Comparison of ENCODE assay signal across 1 cellular context in the genomic region with DNA sequence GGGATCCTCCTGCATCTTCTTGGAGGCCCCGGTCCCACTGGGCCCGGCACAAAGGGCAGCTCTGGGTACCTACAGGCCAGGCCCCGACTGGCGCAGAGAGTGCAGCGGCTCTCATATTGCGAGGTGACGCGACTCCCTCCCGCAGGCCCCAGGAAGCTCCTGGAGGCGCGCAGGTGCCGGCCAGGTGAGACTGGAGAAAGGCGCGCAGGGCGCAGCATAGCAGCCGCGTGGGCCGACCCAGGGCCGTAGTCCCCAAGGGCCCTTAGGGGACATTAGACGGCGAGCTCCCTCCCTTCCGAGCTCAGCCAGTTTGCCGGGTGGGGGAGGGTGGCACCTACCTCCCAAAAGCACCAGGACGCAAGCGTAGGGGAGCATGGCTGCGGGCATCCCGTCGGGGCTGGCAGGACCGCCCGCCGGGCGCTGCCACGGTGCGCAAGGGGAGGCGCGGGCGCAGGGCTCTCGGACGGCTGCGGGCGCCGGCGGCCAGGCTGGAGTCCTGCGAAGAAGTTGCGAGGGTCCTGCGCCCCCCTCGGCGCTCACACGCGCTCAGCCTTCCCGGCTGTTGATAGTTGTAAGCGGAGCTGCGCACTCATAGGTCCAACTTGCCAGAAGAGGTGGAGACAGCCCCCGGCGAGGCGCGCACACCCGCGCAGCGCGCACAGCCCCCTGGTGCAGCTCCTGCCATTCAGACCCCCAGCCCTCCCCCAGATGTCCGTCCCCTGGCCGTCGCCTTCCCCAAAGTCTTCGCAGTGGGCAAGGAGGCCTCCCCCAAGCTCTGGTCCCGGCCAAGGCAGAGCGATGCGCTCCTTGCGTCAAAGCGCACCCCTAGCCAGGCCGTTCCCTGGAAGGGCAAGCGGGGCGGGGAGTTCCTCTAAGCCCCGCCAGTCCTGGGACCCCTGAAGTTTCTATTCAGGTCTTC.
TF ChIP-seq lines count a peak whose summit lies in the region.

No MANE protein-coding gene starts in this region.

TF ChIP-seq in WTC11, 78 proteins besides CTCF, POLR2A, EP300 and RAD21 (continued from another document):
- TF ChIP-seq, protein P1, sequence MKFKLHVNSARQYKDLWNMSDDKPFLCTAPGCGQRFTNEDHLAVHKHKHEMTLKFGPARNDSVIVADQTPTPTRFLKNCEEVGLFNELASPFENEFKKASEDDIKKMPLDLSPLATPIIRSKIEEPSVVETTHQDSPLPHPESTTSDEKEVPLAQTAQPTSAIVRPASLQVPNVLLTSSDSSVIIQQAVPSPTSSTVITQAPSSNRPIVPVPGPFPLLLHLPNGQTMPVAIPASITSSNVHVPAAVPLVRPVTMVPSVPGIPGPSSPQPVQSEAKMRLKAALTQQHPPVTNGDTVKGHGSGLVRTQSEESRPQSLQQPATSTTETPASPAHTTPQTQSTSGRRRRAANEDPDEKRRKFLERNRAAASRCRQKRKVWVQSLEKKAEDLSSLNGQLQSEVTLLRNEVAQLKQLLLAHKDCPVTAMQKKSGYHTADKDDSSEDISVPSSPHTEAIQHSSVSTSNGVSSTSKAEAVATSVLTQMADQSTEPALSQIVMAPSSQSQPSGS (CRISPR knock-in tag; IDR thresholded peaks at IDR 0.05; ENCODE audit: borderline replicate concordance, low read depth), result no peak
- TF ChIP-seq E2F4 (CRISPR knock-in tag; IDR thresholded peaks at IDR 0.05; ENCODE audit: borderline replicate concordance, low read depth), result 0 out of 2 replicates have a peak, but pooled peaks have one; percentile 30
- TF ChIP-seq, protein P2, sequence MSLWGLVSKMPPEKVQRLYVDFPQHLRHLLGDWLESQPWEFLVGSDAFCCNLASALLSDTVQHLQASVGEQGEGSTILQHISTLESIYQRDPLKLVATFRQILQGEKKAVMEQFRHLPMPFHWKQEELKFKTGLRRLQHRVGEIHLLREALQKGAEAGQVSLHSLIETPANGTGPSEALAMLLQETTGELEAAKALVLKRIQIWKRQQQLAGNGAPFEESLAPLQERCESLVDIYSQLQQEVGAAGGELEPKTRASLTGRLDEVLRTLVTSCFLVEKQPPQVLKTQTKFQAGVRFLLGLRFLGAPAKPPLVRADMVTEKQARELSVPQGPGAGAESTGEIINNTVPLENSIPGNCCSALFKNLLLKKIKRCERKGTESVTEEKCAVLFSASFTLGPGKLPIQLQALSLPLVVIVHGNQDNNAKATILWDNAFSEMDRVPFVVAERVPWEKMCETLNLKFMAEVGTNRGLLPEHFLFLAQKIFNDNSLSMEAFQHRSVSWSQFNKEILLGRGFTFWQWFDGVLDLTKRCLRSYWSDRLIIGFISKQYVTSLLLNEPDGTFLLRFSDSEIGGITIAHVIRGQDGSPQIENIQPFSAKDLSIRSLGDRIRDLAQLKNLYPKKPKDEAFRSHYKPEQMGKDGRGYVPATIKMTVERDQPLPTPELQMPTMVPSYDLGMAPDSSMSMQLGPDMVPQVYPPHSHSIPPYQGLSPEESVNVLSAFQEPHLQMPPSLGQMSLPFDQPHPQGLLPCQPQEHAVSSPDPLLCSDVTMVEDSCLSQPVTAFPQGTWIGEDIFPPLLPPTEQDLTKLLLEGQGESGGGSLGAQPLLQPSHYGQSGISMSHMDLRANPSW (CRISPR knock-in tag; conservative IDR thresholded peaks at IDR 0.05; ENCODE audit: low read depth), result no peak
- TF ChIP-seq ZBTB21 (CRISPR knock-in tag; IDR thresholded peaks at IDR 0.05; ENCODE audit: borderline replicate concordance), result no peak
- TF ChIP-seq, protein P3, sequence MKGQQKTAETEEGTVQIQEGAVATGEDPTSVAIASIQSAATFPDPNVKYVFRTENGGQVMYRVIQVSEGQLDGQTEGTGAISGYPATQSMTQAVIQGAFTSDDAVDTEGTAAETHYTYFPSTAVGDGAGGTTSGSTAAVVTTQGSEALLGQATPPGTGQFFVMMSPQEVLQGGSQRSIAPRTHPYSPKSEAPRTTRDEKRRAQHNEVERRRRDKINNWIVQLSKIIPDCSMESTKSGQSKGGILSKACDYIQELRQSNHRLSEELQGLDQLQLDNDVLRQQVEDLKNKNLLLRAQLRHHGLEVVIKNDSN (CRISPR knock-in tag; IDR thresholded peaks at IDR 0.05), result no peak
- peak; percentile 80 for TF ChIP-seq FOXK1 (CRISPR knock-in tag; IDR thresholded peaks at IDR 0.05)
- no peak for TF ChIP-seq ZMAT4 (CRISPR knock-in tag; IDR thresholded peaks at IDR 0.05)
- TF ChIP-seq OVOL2 (CRISPR knock-in tag; IDR thresholded peaks at IDR 0.05; ENCODE audit: borderline replicate concordance), result no peak
- no peak for TF ChIP-seq GRHL2 (CRISPR knock-in tag; IDR thresholded peaks at IDR 0.05; ENCODE audit: insufficient replicate concordance, severe bottlenecking)
- 0 out of 2 replicates have a peak, but pooled peaks have one; percentile 24 for TF ChIP-seq ZNF219 (CRISPR knock-in tag; IDR thresholded peaks at IDR 0.05; ENCODE audit: borderline replicate concordance)
- TF ChIP-seq, protein P4, sequence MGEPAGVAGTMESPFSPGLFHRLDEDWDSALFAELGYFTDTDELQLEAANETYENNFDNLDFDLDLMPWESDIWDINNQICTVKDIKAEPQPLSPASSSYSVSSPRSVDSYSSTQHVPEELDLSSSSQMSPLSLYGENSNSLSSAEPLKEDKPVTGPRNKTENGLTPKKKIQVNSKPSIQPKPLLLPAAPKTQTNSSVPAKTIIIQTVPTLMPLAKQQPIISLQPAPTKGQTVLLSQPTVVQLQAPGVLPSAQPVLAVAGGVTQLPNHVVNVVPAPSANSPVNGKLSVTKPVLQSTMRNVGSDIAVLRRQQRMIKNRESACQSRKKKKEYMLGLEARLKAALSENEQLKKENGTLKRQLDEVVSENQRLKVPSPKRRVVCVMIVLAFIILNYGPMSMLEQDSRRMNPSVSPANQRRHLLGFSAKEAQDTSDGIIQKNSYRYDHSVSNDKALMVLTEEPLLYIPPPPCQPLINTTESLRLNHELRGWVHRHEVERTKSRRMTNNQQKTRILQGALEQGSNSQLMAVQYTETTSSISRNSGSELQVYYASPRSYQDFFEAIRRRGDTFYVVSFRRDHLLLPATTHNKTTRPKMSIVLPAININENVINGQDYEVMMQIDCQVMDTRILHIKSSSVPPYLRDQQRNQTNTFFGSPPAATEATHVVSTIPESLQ (CRISPR knock-in tag; IDR thresholded peaks at IDR 0.05), result no peak
- TF ChIP-seq, protein P5, sequence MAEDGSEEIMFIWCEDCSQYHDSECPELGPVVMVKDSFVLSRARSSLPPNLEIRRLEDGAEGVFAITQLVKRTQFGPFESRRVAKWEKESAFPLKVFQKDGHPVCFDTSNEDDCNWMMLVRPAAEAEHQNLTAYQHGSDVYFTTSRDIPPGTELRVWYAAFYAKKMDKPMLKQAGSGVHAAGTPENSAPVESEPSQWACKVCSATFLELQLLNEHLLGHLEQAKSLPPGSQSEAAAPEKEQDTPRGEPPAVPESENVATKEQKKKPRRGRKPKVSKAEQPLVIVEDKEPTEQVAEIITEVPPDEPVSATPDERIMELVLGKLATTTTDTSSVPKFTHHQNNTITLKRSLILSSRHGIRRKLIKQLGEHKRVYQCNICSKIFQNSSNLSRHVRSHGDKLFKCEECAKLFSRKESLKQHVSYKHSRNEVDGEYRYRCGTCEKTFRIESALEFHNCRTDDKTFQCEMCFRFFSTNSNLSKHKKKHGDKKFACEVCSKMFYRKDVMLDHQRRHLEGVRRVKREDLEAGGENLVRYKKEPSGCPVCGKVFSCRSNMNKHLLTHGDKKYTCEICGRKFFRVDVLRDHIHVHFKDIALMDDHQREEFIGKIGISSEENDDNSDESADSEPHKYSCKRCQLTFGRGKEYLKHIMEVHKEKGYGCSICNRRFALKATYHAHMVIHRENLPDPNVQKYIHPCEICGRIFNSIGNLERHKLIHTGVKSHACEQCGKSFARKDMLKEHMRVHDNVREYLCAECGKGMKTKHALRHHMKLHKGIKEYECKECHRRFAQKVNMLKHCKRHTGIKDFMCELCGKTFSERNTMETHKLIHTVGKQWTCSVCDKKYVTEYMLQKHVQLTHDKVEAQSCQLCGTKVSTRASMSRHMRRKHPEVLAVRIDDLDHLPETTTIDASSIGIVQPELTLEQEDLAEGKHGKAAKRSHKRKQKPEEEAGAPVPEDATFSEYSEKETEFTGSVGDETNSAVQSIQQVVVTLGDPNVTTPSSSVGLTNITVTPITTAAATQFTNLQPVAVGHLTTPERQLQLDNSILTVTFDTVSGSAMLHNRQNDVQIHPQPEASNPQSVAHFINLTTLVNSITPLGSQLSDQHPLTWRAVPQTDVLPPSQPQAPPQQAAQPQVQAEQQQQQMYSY (CRISPR knock-in tag; IDR thresholded peaks at IDR 0.05), result no peak
- TF ChIP-seq, protein P6, sequence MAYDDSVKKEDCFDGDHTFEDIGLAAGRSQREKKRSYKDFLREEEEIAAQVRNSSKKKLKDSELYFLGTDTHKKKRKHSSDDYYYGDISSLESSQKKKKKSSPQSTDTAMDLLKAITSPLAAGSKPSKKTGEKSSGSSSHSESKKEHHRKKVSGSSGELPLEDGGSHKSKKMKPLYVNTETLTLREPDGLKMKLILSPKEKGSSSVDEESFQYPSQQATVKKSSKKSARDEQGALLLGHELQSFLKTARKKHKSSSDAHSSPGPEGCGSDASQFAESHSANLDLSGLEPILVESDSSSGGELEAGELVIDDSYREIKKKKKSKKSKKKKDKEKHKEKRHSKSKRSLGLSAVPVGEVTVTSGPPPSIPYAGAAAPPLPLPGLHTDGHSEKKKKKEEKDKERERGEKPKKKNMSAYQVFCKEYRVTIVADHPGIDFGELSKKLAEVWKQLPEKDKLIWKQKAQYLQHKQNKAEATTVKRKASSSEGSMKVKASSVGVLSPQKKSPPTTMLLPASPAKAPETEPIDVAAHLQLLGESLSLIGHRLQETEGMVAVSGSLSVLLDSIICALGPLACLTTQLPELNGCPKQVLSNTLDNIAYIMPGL (CRISPR knock-in tag; IDR thresholded peaks at IDR 0.05), result 0 out of 2 replicates have a peak, but pooled peaks have one; percentile 61
TF ChIP-seq in WTC11: peak in this region for 10.
